ENCODE assay signal across 9 cellular contexts in genomic region chr1:168234846-168235547, GRCh38. TPM values are rescaled to one million over a fixed set of nuclear protein-coding genes. Genes with fewer than 3 reads are reported as not detected.
DNase-seq lines count a peak whose midpoint lies in the region; ATAC-seq and TF ChIP-seq lines count a peak whose summit lies in the region.
"Had no signal": no experiment of that assay in that cellular context is flagged by ENCODE, and none has a peak within 500 bp of the region (broad histone marks: within the 10 kb centered on the region; RNA-seq: fewer than 3 reads in every experiment).

No MANE protein-coding gene starts in this region.

- peaks cover 25% of the 10 kb centered on the region for H3K4me1 ChIP-seq in KMS-11 (ENCODE audit: low read depth, poor library complexity, severe bottlenecking)
- peaks cover 6 to 14% of the 10 kb centered on the region in 2 donors for H3K4me1 ChIP-seq in lung (ENCODE audit: control insufficient read depth in 2 of 2, insufficient read depth in 2 of 2, low read length in 2 of 2)

- H3K27ac ChIP-seq in KMS-11 (no peak overlapping the region), lung (ENCODE audit: low read depth in 1 of 2, low read length in 1 of 2) (no peak overlapping the region)
- H3K27ac ChIP-seq: BLaER1 treated with 17β-estradiol and CSF1 and Interleukin-3, amounts not matched to agents 10 nM and 100 nM had no signal

- H3K27me3 ChIP-seq in KMS-11 (ENCODE audit: insufficient read depth, low read depth) (no peaks in the 10 kb centered on the region), lung (ENCODE audit: control insufficient read depth, insufficient read depth) (no peaks in the 10 kb centered on the region)
- H3K27me3 ChIP-seq: BLaER1 treated with 17β-estradiol and CSF1 and Interleukin-3, amounts not matched to agents 10 nM and 100 nM had no signal

- 92 to 94% methylated on average over 8 of the region's 8 CpGs for WGBS in lung, 2 donors

- H3K79me2 ChIP-seq in KMS-11 (ENCODE audit: insufficient read depth, low read depth) = no peaks in the 10 kb centered on the region; the same call in 1 of the 2 replicates

- peak; percentile 5 for DNase-seq in NCI-H2029 (lab: John Stamatoyannopoulos, UW)
- no peak for DNase-seq in NCI-H2029 treated with DMSO at 0.1 percent for 48 hours (lab: John Stamatoyannopoulos, UW)
- peak; percentile 84 for DNase-seq in SKM-1 (lab: John Stamatoyannopoulos, UW; ENCODE audit: unreplicated experiment)
- DNase-seq in cardiac fibroblast (ENCODE audit: low read depth in 2 of 2) = peak; percentile 59 to 61
- no peak for DNase-seq in lung (ENCODE audit: low spot score)
- DNase-seq in NK-92 (lab: John Stamatoyannopoulos, UW; ENCODE audit: unreplicated experiment) = no peak

- H3K4me3 ChIP-seq in KMS-11 (IDR thresholded peaks at IDR 0.05; ENCODE audit: insufficient read depth, low read depth, low read length) (no peak overlapping the region), cardiac fibroblast (replicated peaks in 1 of 2; ENCODE audit: low read depth in 2 of 2, low read length in 2 of 2) (no peak overlapping the region), lung (no peak overlapping the region)
- H3K4me3 ChIP-seq: BLaER1 treated with 17β-estradiol and CSF1 and Interleukin-3, amounts not matched to agents 10 nM and 100 nM had no signal

- no peaks in the 10 kb centered on the region for H4K20me1 ChIP-seq in KMS-11 (ENCODE audit: insufficient read depth)

- H2AFZ ChIP-seq in KMS-11 (ENCODE audit: low read depth) = no peak overlapping the region

- no peaks in the 10 kb centered on the region for H3K9me3 ChIP-seq in lung (ENCODE audit: control insufficient read depth in 2 of 2, insufficient read depth in 1 of 2, low read length in 1 of 2)
- H3K9me3 ChIP-seq: BLaER1 treated with 17β-estradiol and CSF1 and Interleukin-3, amounts not matched to agents 10 nM and 100 nM had no signal

- no peak overlapping the region for H3K4me2 ChIP-seq in KMS-11
- H3K4me2 ChIP-seq: BLaER1 treated with 17β-estradiol and CSF1 and Interleukin-3, amounts not matched to agents 10 nM and 100 nM had no signal

- H3K36me3 ChIP-seq in KMS-11 (ENCODE audit: insufficient read depth) = no peaks in the 10 kb centered on the region
- H3K36me3 ChIP-seq in lung (ENCODE audit: control insufficient read depth in 2 of 2, insufficient read depth in 2 of 2, low read length in 2 of 2) = peaks cover 12 to 17% of the 10 kb centered on the region in 2 donors

- no peak overlapping the region for H3K9ac ChIP-seq in KMS-11
- H3K9ac ChIP-seq: BLaER1 treated with 17β-estradiol and CSF1 and Interleukin-3, amounts not matched to agents 10 nM and 100 nM had no signal

- peak; percentile 93 for TF ChIP-seq CTCF in KMS-11 (conservative IDR thresholded peaks at IDR 0.05; ENCODE audit: low read depth, low read length)
- peak; percentile 79 for TF ChIP-seq CTCF in cardiac fibroblast (IDR thresholded peaks at IDR 0.05; ENCODE audit: low read depth, low read length)
- TF ChIP-seq CTCF in lung (IDR thresholded peaks at IDR 0.05; ENCODE audit: control extremely low read depth, extremely low read depth) = peak; percentile 5

- ATAC-seq in GM21529 (IDR thresholded peaks at IDR 0.05; ENCODE audit: unreplicated experiment) (peak; percentile 80), lung (ENCODE audit: insufficient read depth, low FRiP score) (no peak)

RNA-seq across cellular contexts. Expression of gene SFT2D2, which starts 9.2 kb away (rescaled TPM):
- 10 to 100 TPM; 58.4 to 70.3 TPM for total RNA-seq in lung
- polyA plus RNA-seq in lung = 1 to 10 TPM; 5.9 to 7.6 TPM

RNA-seq across cellular contexts. Expression of gene TBX19, which starts 45.7 kb away (rescaled TPM):
- 1 to 10 TPM; 2.0 to 3.6 TPM for total RNA-seq in lung
- 1 to 10 TPM; 1.0 to 1.4 TPM for polyA plus RNA-seq in lung

RNA-seq across cellular contexts. Expression of gene TIPRL, which starts 56.2 kb away (rescaled TPM):
- total RNA-seq in lung = 10 to 100 TPM; 26.4 to 38.4 TPM
- polyA plus RNA-seq in lung = 10 to 100 TPM; 14.2 to 17.1 TPM

Comparison
In these comparisons a context has a peak if more than half of its experiments do, and no peak if none do; other contexts are left out.
1. DNase-seq: peak in NCI-H2029 (single experiment), SKM-1 (single experiment) and cardiac fibroblast (2 of 2); none in NCI-H2029 treated with DMSO at 0.1 percent for 48 hours (single experiment), lung (single experiment) and NK-92 (single experiment).
2. CTCF ChIP-seq: peak in every context shown above with its lines; median percentile 93 in KMS-11; 79 in cardiac fibroblast; 5 in lung.